ENCODE assay signal across 20 cellular contexts in genomic region chr20:37807491-37807890, GRCh38.
"Had no signal": no experiment of that assay in that cellular context is flagged by ENCODE, and none has a peak within 500 bp of the region (broad histone marks: within the 10 kb centered on the region; RNA-seq: fewer than 3 reads in every experiment).

No MANE protein-coding gene starts in this region.

- H3K4me1 ChIP-seq: body of pancreas, uterus had no signal

- H3K27ac ChIP-seq: body of pancreas, right lobe of liver, thoracic aorta, uterus had no signal

- H3K4me1 Mint-ChIP-seq: stimulated activated naive CD8-positive, alpha-beta T cell treated with anti-CD3 and anti-CD28 coated beads, Interleukin-15, amount 100 ng/mL, for 72 hours had no signal

- H3K27me3 ChIP-seq: body of pancreas, right lobe of liver, uterus had no signal

- H3K9me3 Mint-ChIP-seq: activated CD4-positive, alpha-beta T cell treated with anti-CD3 and anti-CD28 coated beads, Interleukin-2, amount 10 ng/mL, durations not matched to agents 24 days and 14 days; activated naive CD4-positive, alpha-beta T cell treated with anti-CD3 and anti-CD28 coated beads, Interleukin-2, amount 50 U/mL, for 72 hours; central memory CD8-positive, alpha-beta T cell; endodermal cell; naive thymus-derived CD8-positive, alpha-beta T cell; stimulated activated naive CD8-positive, alpha-beta T cell treated with anti-CD3 and anti-CD28 coated beads, Interleukin-15, amount 100 ng/mL, for 72 hours; T-cell had no signal

- H3K9me3 ChIP-seq: body of pancreas, right lobe of liver, thoracic aorta, uterus had no signal

- H3K4me3 Mint-ChIP-seq: activated CD4-positive, alpha-beta T cell treated with anti-CD3 and anti-CD28 coated beads, Interleukin-2, amount 10 ng/mL, durations not matched to agents 24 days and 14 days; central memory CD8-positive, alpha-beta T cell; endodermal cell; naive thymus-derived CD8-positive, alpha-beta T cell; stimulated activated naive CD8-positive, alpha-beta T cell treated with anti-CD3 and anti-CD28 coated beads, Interleukin-15, amount 100 ng/mL, for 72 hours; T-cell; WTC11 had no signal

- H3K4me3 ChIP-seq: body of pancreas, right lobe of liver, thoracic aorta, uterus had no signal

- H3K27me3 Mint-ChIP-seq: activated CD4-positive, alpha-beta T cell treated with anti-CD3 and anti-CD28 coated beads, Interleukin-2, amount 10 ng/mL, durations not matched to agents 24 days and 14 days; central memory CD8-positive, alpha-beta T cell; naive thymus-derived CD8-positive, alpha-beta T cell; stimulated activated naive CD8-positive, alpha-beta T cell treated with anti-CD3 and anti-CD28 coated beads, Interleukin-15, amount 100 ng/mL, for 72 hours; T-cell had no signal

- DNase-seq: activated CD4-positive, alpha-beta T cell treated with anti-CD3 and anti-CD28 coated beads, Interleukin-2, amount 10 ng/mL, durations not matched to agents 24 days and 14 days; activated CD8-positive, alpha-beta memory T cell treated with anti-CD3 and anti-CD28 coated beads for 24 hours; activated effector memory CD4-positive, alpha-beta T cell treated with anti-CD3 and anti-CD28 coated beads, Interleukin-2, amount 50 U/mL, for 16 hours; activated T-cell treated with anti-CD3 and anti-CD28 coated beads for 4 hours; amniotic stem cell; body of pancreas; endodermal cell; erythroblast; naive thymus-derived CD8-positive, alpha-beta T cell; right lobe of liver; stimulated activated CD4-positive, alpha-beta T cell treated with anti-CD3 and anti-CD28 coated beads, Interleukin-12 subunit alpha, Interleukin-12 subunit beta, amount 100 ng/mL, for 4 hours; stimulated activated CD4-positive, alpha-beta T cell treated with anti-CD3 and anti-CD28 coated beads, Interleukin-2, amount 100 ng/mL, for 48 hours; stimulated activated naive CD8-positive, alpha-beta T cell treated with anti-CD3 and anti-CD28 coated beads, Interleukin-15, amount 100 ng/mL, for 72 hours; T-cell; T1000; uterus had no signal

- H3K36me3 ChIP-seq: uterus had no signal

- H3K27ac Mint-ChIP-seq: activated CD4-positive, alpha-beta T cell treated with anti-CD3 and anti-CD28 coated beads, Interleukin-2, amount 10 ng/mL, durations not matched to agents 24 days and 14 days; endodermal cell; stimulated activated naive CD8-positive, alpha-beta T cell treated with anti-CD3 and anti-CD28 coated beads, Interleukin-15, amount 100 ng/mL, for 72 hours; T-cell; WTC11 had no signal

- ATAC-seq: activated naive CD4-positive, alpha-beta T cell treated with anti-CD3 and anti-CD28 coated beads, Interleukin-2, amount 50 U/mL, for 72 hours; body of pancreas; naive thymus-derived CD8-positive, alpha-beta T cell; stimulated activated naive CD8-positive, alpha-beta T cell treated with anti-CD3 and anti-CD28 coated beads, Interleukin-15, amount 100 ng/mL, for 72 hours; T-cell; WTC11 had no signal
